In genomic region chr9:132965478-132965877, GRCh38 we compare ENCODE assay signal across 8 cellular contexts. TPM values are rescaled to one million over a fixed set of nuclear protein-coding genes. Genes with fewer than 3 reads are reported as not detected.
"Had no signal": no experiment of that assay in that cellular context is flagged by ENCODE, and none has a peak within 500 bp of the region (broad histone marks: within the 10 kb centered on the region; RNA-seq: fewer than 3 reads in every experiment).

No MANE protein-coding gene starts in this region.

- H3K27ac ChIP-seq: HL-60 had no signal

- ATAC-seq: HepG2 had no signal

- DNase-seq: IMR-90, KBM-7, KG1 had no signal

- FAIRE-seq: HepG2, HTR-8/SVneo had no signal

RNA-seq across cellular contexts. Expression of gene GFI1B, which starts 13.0 kb away (rescaled TPM):
- total RNA-seq: HT-29, HT1080, IMR-90 had no signal
